In genomic region chr18:35050638-35051287, GRCh38 we compare ENCODE assay signal across 8 cellular contexts. TPM values are rescaled to one million over a fixed set of nuclear protein-coding genes. Genes with fewer than 3 reads are reported as not detected.
DNase-seq lines count a peak whose midpoint lies in the region; ATAC-seq and TF ChIP-seq lines count a peak whose summit lies in the region.

No MANE protein-coding gene starts in this region.

- H2AFZ ChIP-seq in MM.1S (ENCODE audit: low read length): no peak overlapping the region

- peak overlapping the region; percentile 91 for H3K4me3 Mint-ChIP-seq in natural killer cell treated with Interleukin-12 subunit alpha and Interleukin-12 subunit beta and Interleukin-15 and Interleukin-18, amount 100 ng/mL, for 72 hours

- DNase-seq in ELF-1 (ENCODE audit: low read depth, low spot score) (peak; percentile 14), astrocyte of the hippocampus (ENCODE audit: low read depth, low spot score) (peak; percentile 46), C1 segment of cervical spinal cord (lab: John Stamatoyannopoulos, UW) (no peak), DMS153 (lab: John Stamatoyannopoulos, UW) (no peak), NCI-H524 (lab: John Stamatoyannopoulos, UW) (no peak), MM.1S (no peak)
- no peak for DNase-seq in natural killer cell treated with Interleukin-12 subunit alpha and Interleukin-12 subunit beta and Interleukin-15 and Interleukin-18, amount 100 ng/mL, for 72 hours (ENCODE audit: low spot score)

- H3K27me3 Mint-ChIP-seq in natural killer cell treated with Interleukin-12 subunit alpha and Interleukin-12 subunit beta and Interleukin-15 and Interleukin-18, amount 100 ng/mL, for 72 hours: no peaks in the 10 kb centered on the region

- no peaks in the 10 kb centered on the region for H3K9me2 ChIP-seq in MM.1S (replicated peaks; ENCODE audit: insufficient read depth, low read length)

- H3K9me3 ChIP-seq in MM.1S (replicated peaks; ENCODE audit: insufficient read depth, low read length): no peaks in the 10 kb centered on the region

- no peaks in the 10 kb centered on the region for H3K36me3 ChIP-seq in MM.1S (replicated peaks; ENCODE audit: insufficient read depth, low read length)

- peaks cover 65 to 71% of the 10 kb centered on the region in 2 donors for H3K4me1 Mint-ChIP-seq in natural killer cell treated with Interleukin-12 subunit alpha and Interleukin-12 subunit beta and Interleukin-15 and Interleukin-18, amount 100 ng/mL, for 72 hours (ENCODE audit: low read depth in 2 of 2)

- no peaks in the 10 kb centered on the region for H3K27me3 ChIP-seq in MM.1S (replicated peaks; ENCODE audit: insufficient read depth, low read length)

- TF ChIP-seq CTCF in MM.1S (IDR thresholded peaks at IDR 0.05; ENCODE audit: low read length): no peak

- no peak overlapping the region for H3K4me2 ChIP-seq in MM.1S (ENCODE audit: low read depth, low read length)

- no peak overlapping the region for H3K9ac ChIP-seq in MM.1S (ENCODE audit: low read length)

- H3F3A ChIP-seq in MM.1S (ENCODE audit: insufficient read depth, low read length): no peaks in the 10 kb centered on the region

- H3K79me2 ChIP-seq in MM.1S (ENCODE audit: low read length): peaks cover 42% of the 10 kb centered on the region

- H3K27ac Mint-ChIP-seq in natural killer cell treated with Interleukin-12 subunit alpha and Interleukin-12 subunit beta and Interleukin-15 and Interleukin-18, amount 100 ng/mL, for 72 hours: peak overlapping the region; percentile 96 to 100

- H3K4me1 ChIP-seq in MM.1S (ENCODE audit: low read length): peaks cover 16% of the 10 kb centered on the region

- H3K4me3 ChIP-seq in MM.1S (ENCODE audit: low read length): no peak overlapping the region

- H3K27ac ChIP-seq in MM.1S (ENCODE audit: low read length): no peak overlapping the region

- H3K9me3 Mint-ChIP-seq in natural killer cell treated with Interleukin-12 subunit alpha and Interleukin-12 subunit beta and Interleukin-15 and Interleukin-18, amount 100 ng/mL, for 72 hours: peaks cover 3% of the 10 kb centered on the region

- H3K36me3 Mint-ChIP-seq in natural killer cell treated with Interleukin-12 subunit alpha and Interleukin-12 subunit beta and Interleukin-15 and Interleukin-18, amount 100 ng/mL, for 72 hours: no peaks in the 10 kb centered on the region

- H4K20me1 ChIP-seq in MM.1S (ENCODE audit: insufficient read depth, low read length): no peaks in the 10 kb centered on the region

- ATAC-seq in HG03103 (IDR thresholded peaks at IDR 0.05; ENCODE audit: low read depth, unreplicated experiment): peak; percentile 28
- peak; percentile 31 to 73 for ATAC-seq in natural killer cell treated with Interleukin-12 subunit alpha and Interleukin-12 subunit beta and Interleukin-15 and Interleukin-18, amount 100 ng/mL, for 72 hours

RNA-seq across cellular contexts. Expression of gene MAPRE2, which starts 9.6 kb away (rescaled TPM):
- total RNA-seq in natural killer cell treated with Interleukin-12 subunit alpha and Interleukin-12 subunit beta and Interleukin-15 and Interleukin-18, amount 100 ng/mL, for 72 hours: 10 to 100 TPM; 32.8 to 44.4 TPM

Comparison
In these comparisons a context has a peak if more than half of its experiments do, and no peak if none do; other contexts are left out.
1. DNase-seq: peak in ELF-1 (single experiment) and astrocyte of the hippocampus (single experiment); none in natural killer cell treated with Interleukin-12 subunit alpha and Interleukin-12 subunit beta and Interleukin-15 and Interleukin-18, amount 100 ng/mL, for 72 hours (single experiment), C1 segment of cervical spinal cord (0 of 14), DMS153 (single experiment), NCI-H524 (0 of 2) and MM.1S (single experiment).